In genomic region chr1:12618661-12619395, GRCh38 we compare ENCODE assay signal across 8 cellular contexts. TPM values are rescaled to one million over a fixed set of nuclear protein-coding genes. Genes with fewer than 3 reads are reported as not detected.
DNase-seq lines count a peak whose midpoint lies in the region; ATAC-seq and TF ChIP-seq lines count a peak whose summit lies in the region.

No MANE protein-coding gene starts in this region.

- peaks cover 5% of the 10 kb centered on the region for H3K4me1 Mint-ChIP-seq in Calu3 (ENCODE audit: low read depth, unreplicated experiment)
- peaks cover 46% of the 10 kb centered on the region for H3K4me1 Mint-ChIP-seq in activated CD4-positive, alpha-beta memory T cell treated with anti-CD3 and anti-CD28 coated beads for 36 hours (ENCODE audit: low read depth)

- H3K27ac Mint-ChIP-seq in Calu3 (ENCODE audit: unreplicated experiment) = peak overlapping the region; percentile 96
- peak overlapping the region; percentile 92 for H3K27ac Mint-ChIP-seq in activated CD4-positive, alpha-beta memory T cell treated with anti-CD3 and anti-CD28 coated beads for 36 hours

- H2AK5ac ChIP-seq in mesenchymal stem cell (ENCODE audit: low read length, severe bottlenecking) = no peak overlapping the region

- H3K4me3 ChIP-seq in mesenchymal stem cell (ENCODE audit: insufficient read depth in 1 of 2, low read depth in 1 of 2, low read length in 2 of 2) = peak overlapping the region; percentile 60 to 83

- H3K9ac ChIP-seq in mesenchymal stem cell (ENCODE audit: low read length) = peak overlapping the region; percentile 91

- intact Hi-C loops in Calu3 (cut with micrococcal nuclease; ENCODE audit: unreplicated experiment) = loop anchor here (1.0 to 5.0 kb wide), 6 partner anchors 14 to 238 kb away; no protein-coding TSS in a partner anchor
- intact Hi-C loops in activated CD4-positive, alpha-beta memory T cell treated with anti-CD3 and anti-CD28 coated beads for 36 hours (cut with micrococcal nuclease) = loop anchor here (1.0 to 10.0 kb wide), 11 partner anchors 15 to 494 kb away; no protein-coding TSS in a partner anchor

- 4% methylated on average over 26 of the region's 28 CpGs for WGBS in mesenchymal stem cell

- H3K23ac ChIP-seq in mesenchymal stem cell (ENCODE audit: low read length in 2 of 2) = no peak overlapping the region

- no peak overlapping the region for H2BK15ac ChIP-seq in mesenchymal stem cell (ENCODE audit: low read depth, poor library complexity, severe bottlenecking)

- H2BK12ac ChIP-seq in mesenchymal stem cell (ENCODE audit: low read length in 2 of 2) = no peak overlapping the region

- H3K9me3 ChIP-seq in mesenchymal stem cell (ENCODE audit: control insufficient read depth, low read length) = no peaks in the 10 kb centered on the region

- peak overlapping the region in 1 of 2 experiments; percentile 29 for H3K18ac ChIP-seq in mesenchymal stem cell (ENCODE audit: low read depth in 1 of 2, low read length in 2 of 2)

- H2AFZ ChIP-seq in mesenchymal stem cell (ENCODE audit: low read depth, low read length) = no peak overlapping the region

- TF ChIP-seq CTCF in Calu3 (IDR thresholded peaks at IDR 0.05; ENCODE audit: unreplicated experiment) = no peak

- H3K14ac ChIP-seq in mesenchymal stem cell (ENCODE audit: low read length in 2 of 2) = no peak overlapping the region

- H3K4ac ChIP-seq in mesenchymal stem cell (ENCODE audit: low read depth in 1 of 2, low read length in 2 of 2) = no peak overlapping the region

- H4K91ac ChIP-seq in mesenchymal stem cell (ENCODE audit: low read length) = no peak overlapping the region

- no peaks in the 10 kb centered on the region for H3K36me3 ChIP-seq in mesenchymal stem cell (ENCODE audit: control insufficient read depth in 1 of 2, insufficient read depth in 2 of 2, low read depth in 1 of 2, low read length in 2 of 2)

- peaks cover 73% of the 10 kb centered on the region for H3K36me3 Mint-ChIP-seq in Calu3 (ENCODE audit: insufficient read depth, unreplicated experiment)
- H3K36me3 Mint-ChIP-seq in activated CD4-positive, alpha-beta memory T cell treated with anti-CD3 and anti-CD28 coated beads for 36 hours = peaks cover 12% of the 10 kb centered on the region

- H3K4me3 Mint-ChIP-seq in Calu3 (ENCODE audit: low read depth, unreplicated experiment) = peak overlapping the region; percentile 92
- H3K4me3 Mint-ChIP-seq in activated CD4-positive, alpha-beta memory T cell treated with anti-CD3 and anti-CD28 coated beads for 36 hours = peak overlapping the region; percentile 95

- H2BK5ac ChIP-seq in mesenchymal stem cell (ENCODE audit: low read depth, low read length, poor library complexity, severe bottlenecking) = no peak overlapping the region

- peak overlapping the region; percentile 93 for H3K4me2 ChIP-seq in mesenchymal stem cell (ENCODE audit: low read length, poor library complexity, severe bottlenecking)

- no peak for ATAC-seq in HG02642 (IDR thresholded peaks at IDR 0.05; ENCODE audit: poor library complexity, unreplicated experiment)
- no peak for ATAC-seq in HG03354 (IDR thresholded peaks at IDR 0.05; ENCODE audit: poor library complexity, severe bottlenecking, unreplicated experiment)

- H3K79me1 ChIP-seq in mesenchymal stem cell (replicated peaks; ENCODE audit: low read length, poor library complexity, severe bottlenecking) = no peaks in the 10 kb centered on the region

- TSS peak; percentile 35 for BruUV-seq in Calu3 (replicated peaks; lab: Mats Ljungman, UMichigan)

- H3K27ac ChIP-seq in mesenchymal stem cell (ENCODE audit: low read length, poor library complexity, severe bottlenecking) = peak overlapping the region; percentile 44

- no peaks in the 10 kb centered on the region for H3K9me3 Mint-ChIP-seq in Calu3 (ENCODE audit: low read depth, unreplicated experiment)
- H3K9me3 Mint-ChIP-seq in activated CD4-positive, alpha-beta memory T cell treated with anti-CD3 and anti-CD28 coated beads for 36 hours = no peaks in the 10 kb centered on the region

- H3K27me3 Mint-ChIP-seq in Calu3 (ENCODE audit: unreplicated experiment) = no peaks in the 10 kb centered on the region
- H3K27me3 Mint-ChIP-seq in activated CD4-positive, alpha-beta memory T cell treated with anti-CD3 and anti-CD28 coated beads for 36 hours = no peaks in the 10 kb centered on the region

- peak overlapping the region; percentile 55 for H4K8ac ChIP-seq in mesenchymal stem cell (ENCODE audit: low read length)

- POLR2A ChIA-PET in activated CD4-positive, alpha-beta memory T cell treated with anti-CD3 and anti-CD28 coated beads for 36 hours (lab: Charles Lee) = interaction anchor here (0.7 to 4.7 kb wide), 8 partner anchors 15 to 323 kb away, joined by 3 to 26 read pairs (median 5); no protein-coding TSS in a partner anchor

- peaks cover 35% of the 10 kb centered on the region for H3K4me1 ChIP-seq in mesenchymal stem cell (ENCODE audit: control insufficient read depth, insufficient read depth, low read depth, low read length)

- H3K27me3 ChIP-seq in mesenchymal stem cell (ENCODE audit: control insufficient read depth in 1 of 2, insufficient read depth in 1 of 2, low read length in 2 of 2) = peaks cover 0 to 19% of the 10 kb centered on the region in 2 experiments

- DNase-seq in Calu3 (peak; percentile 75), M059J (ENCODE audit: low read depth) (peak; percentile 94), mesenchymal stem cell (peak; percentile 77)
- DNase-seq in activated CD4-positive, alpha-beta memory T cell treated with anti-CD3 and anti-CD28 coated beads for 36 hours = peak; percentile 88
- DNase-seq in effector CD4-positive, alpha-beta T cell = peak; percentile 65
- peak; percentile 38 for DNase-seq in stimulated activated CD8-positive, alpha-beta memory T cell treated with anti-CD3 and anti-CD28 coated beads, Interleukin-12 subunit alpha, Interleukin-12 subunit beta, amount 100 ng/mL, for 24 hours (ENCODE audit: extremely low read depth)

- CTCF ChIA-PET in Calu3 (lab: Charles Lee) = interaction anchor here (0.7 to 3.4 kb wide), 8 partner anchors 15 to 304 kb away, joined by 3 to 21 read pairs (median 4); no protein-coding TSS in a partner anchor
- CTCF ChIA-PET in activated CD4-positive, alpha-beta memory T cell treated with anti-CD3 and anti-CD28 coated beads for 36 hours (lab: Charles Lee) = interaction anchor here (0.6 to 4.5 kb wide), 22 partner anchors 11 to 936 kb away, joined by 3 to 38 read pairs (median 6); no protein-coding TSS in a partner anchor

- H2BK120ac ChIP-seq in mesenchymal stem cell (ENCODE audit: low read depth, low read length) = no peak overlapping the region

RNA-seq across cellular contexts. Expression of gene DHRS3, which starts 0.8 kb away (rescaled TPM):
- total RNA-seq in Calu3 (2022) = 173 and 239 TPM in 2 replicates
- total RNA-seq in M059J (2014; rRNA removed; shearing (Covaris generic)) = 47.3 and 51.5 TPM in 2 replicates
- 10 to 100 TPM; 57.6 to 58.8 TPM for total RNA-seq in activated CD4-positive, alpha-beta memory T cell treated with anti-CD3 and anti-CD28 coated beads for 36 hours
- 0.30 TPM for polyA plus RNA-seq in mesenchymal stem cell (2013, experiment 1 of 2)
- 0.34 TPM for polyA plus RNA-seq in mesenchymal stem cell (2013, experiment 2 of 2)

RNA-seq across cellular contexts. Expression of gene AADACL4, which starts 25.1 kb away (rescaled TPM):
- not detected in 2 replicates for total RNA-seq in Calu3 (2022)
- not detected in 2 replicates for total RNA-seq in M059J (2014; rRNA removed; shearing (Covaris generic))
- not detected for total RNA-seq in activated CD4-positive, alpha-beta memory T cell treated with anti-CD3 and anti-CD28 coated beads for 36 hours
- not detected for polyA plus RNA-seq in mesenchymal stem cell (2013, experiment 1 of 2)
- not detected for polyA plus RNA-seq in mesenchymal stem cell (2013, experiment 2 of 2)

Comparison
In these comparisons a context has a peak if more than half of its experiments do, and no peak if none do; other contexts are left out.
1. DNase-seq: peak in every context shown above with its lines; median percentile 94 in M059J; 88 in activated CD4-positive, alpha-beta memory T cell treated with anti-CD3 and anti-CD28 coated beads for 36 hours; 77 in mesenchymal stem cell; 75 in Calu3; 65 in effector CD4-positive, alpha-beta T cell; 38 in stimulated activated CD8-positive, alpha-beta memory T cell treated with anti-CD3 and anti-CD28 coated beads, Interleukin-12 subunit alpha, Interleukin-12 subunit beta, amount 100 ng/mL, for 24 hours.